Comparison of ENCODE assay signal across 1 cellular context in the genomic region with DNA sequence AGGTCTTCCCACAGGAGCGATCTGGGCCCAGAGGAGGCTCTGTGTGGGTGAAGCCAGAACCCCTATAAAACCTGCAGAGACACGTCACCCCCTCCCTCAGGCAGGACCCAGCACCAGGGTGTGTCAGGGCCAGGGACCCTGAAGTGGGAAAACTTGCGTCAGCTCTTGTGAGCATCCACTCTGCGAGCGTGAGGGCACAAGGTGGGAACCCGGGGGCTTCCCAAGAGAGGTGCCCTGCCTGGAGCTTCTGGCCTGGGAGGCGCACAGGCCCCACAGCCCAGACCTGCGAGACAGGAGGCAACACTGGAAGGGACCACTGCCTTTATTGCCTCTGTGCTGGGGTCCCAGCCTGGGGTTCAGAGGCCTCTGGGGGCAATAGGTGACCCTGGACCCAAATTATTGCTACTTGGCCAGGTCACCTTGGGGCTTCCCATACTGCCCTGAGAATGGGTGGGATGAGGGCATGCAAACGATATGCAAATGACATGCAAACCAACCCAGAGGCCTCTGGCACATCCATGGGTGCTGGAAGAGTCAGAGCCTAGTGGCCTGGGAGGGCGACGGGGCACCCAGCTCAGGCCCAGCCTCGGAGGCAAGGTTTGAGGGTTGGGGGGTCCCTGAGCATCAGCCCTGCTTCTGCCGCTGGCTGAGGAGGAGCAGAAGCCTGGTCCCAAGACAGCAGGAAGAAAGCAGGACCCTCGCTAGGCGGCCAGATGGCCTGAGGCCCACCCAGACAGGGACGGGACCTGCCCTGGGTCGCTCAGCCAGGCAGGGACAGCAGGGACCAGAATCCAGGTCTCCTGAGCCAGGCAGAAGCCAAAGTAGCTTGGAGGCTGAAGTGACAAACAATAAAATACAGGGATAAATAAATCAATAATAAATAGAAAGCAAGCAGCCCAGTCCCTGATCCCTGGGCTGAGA.
TF ChIP-seq lines count a peak whose summit lies in the region.

No MANE protein-coding gene starts in this region.

TF ChIP-seq in HepG2, 621 proteins besides CTCF, POLR2A, EP300 and RAD21:
- TF ChIP-seq TARDBP (CRISPR knock-in tag; IDR thresholded peaks at IDR 0.05) (no peak), AGO1 (IDR thresholded peaks at IDR 0.05; ENCODE audit: low read depth, low read length, poor library complexity, severe bottlenecking) (peak; percentile 29), EED (CRISPR knock-in tag; IDR thresholded peaks at IDR 0.05) (0 out of 2 replicates have a peak, but pooled peaks have one; percentile 38), AGO2 (optimal IDR thresholded peaks at IDR 0.05; ENCODE audit: low read depth, low read length) (peak; percentile 5), ZSCAN22 (CRISPR knock-in tag; IDR thresholded peaks at IDR 0.05) (no peak), KDM5B (CRISPR knock-in tag; IDR thresholded peaks at IDR 0.05; ENCODE audit: borderline replicate concordance) (0 out of 2 replicates have a peak, but pooled peaks have one; percentile 4), ZNF687 (CRISPR knock-in tag; IDR thresholded peaks at IDR 0.05) (peak; percentile 19), RBFOX2 (IDR thresholded peaks at IDR 0.05; ENCODE audit: low read depth, low read length) (0 out of 2 replicates have a peak, but pooled peaks have one; percentile 31), SALL1 (CRISPR knock-in tag; IDR thresholded peaks at IDR 0.05) (no peak), ARNTL (CRISPR knock-in tag; IDR thresholded peaks at IDR 0.05) (0 out of 2 replicates have a peak, but pooled peaks have one; percentile 26), ZNF343 (CRISPR knock-in tag; IDR thresholded peaks at IDR 0.05) (0 out of 2 replicates have a peak, but pooled peaks have one; percentile 52)
- TF ChIP-seq, protein P1, sequence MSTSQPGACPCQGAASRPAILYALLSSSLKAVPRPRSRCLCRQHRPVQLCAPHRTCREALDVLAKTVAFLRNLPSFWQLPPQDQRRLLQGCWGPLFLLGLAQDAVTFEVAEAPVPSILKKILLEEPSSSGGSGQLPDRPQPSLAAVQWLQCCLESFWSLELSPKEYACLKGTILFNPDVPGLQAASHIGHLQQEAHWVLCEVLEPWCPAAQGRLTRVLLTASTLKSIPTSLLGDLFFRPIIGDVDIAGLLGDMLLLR (CRISPR knock-in tag; IDR thresholded peaks at IDR 0.05), result no peak
